In the genomic region with DNA sequence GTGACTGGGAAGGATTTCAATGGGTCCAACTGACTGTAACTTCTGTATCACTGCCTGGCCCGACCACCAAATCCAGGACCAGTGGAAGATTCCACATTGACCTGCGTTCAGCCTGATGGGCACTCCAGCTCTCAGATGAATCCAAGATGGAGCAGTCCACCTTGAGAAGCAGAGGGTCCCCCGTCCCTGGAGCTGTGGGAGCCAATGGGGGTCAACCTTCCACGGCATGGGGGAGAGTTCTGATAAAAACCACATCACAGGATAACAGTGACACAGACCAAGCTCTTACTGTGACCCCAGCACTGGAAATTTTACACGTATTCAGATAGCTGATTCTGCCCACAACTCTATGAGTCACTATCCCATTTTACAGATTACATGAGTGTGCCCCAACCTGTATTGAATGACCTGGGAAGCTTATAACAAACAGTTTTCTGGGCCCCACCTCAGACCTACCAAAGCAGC, we compare ENCODE assay signal across 13 cellular contexts. TPM values are rescaled to one million over a fixed set of nuclear protein-coding genes. Genes with fewer than 3 reads are reported as not detected.
DNase-seq lines count a peak whose midpoint lies in the region; ATAC-seq, FAIRE-seq and TF ChIP-seq lines count a peak whose summit lies in the region.
"Had no signal": no experiment of that assay in that cellular context is flagged by ENCODE, and none has a peak within 500 bp of the region (broad histone marks: within the 10 kb centered on the region; RNA-seq: fewer than 3 reads in every experiment).

No MANE protein-coding gene starts in this region.

- no peak overlapping the region for H3K4me3 Mint-ChIP-seq in activated CD4-positive, alpha-beta T cell treated with anti-CD3 and anti-CD28 coated beads for 36 hours
- peak overlapping the region; percentile 17 for H3K4me3 Mint-ChIP-seq in activated naive CD8-positive, alpha-beta T cell treated with anti-CD3 and anti-CD28 coated beads, Interleukin-2, amount 50 U/mL, for 24 hours
- no peak overlapping the region for H3K4me3 Mint-ChIP-seq in CD4-positive, alpha-beta T cell
- H3K4me3 Mint-ChIP-seq: natural killer cell, T-cell had no signal

- WGBS in HepG2 (ENCODE audit: low lambda C conversion rate) = 100% methylated on average over 3 of the region's 5 CpGs
- whole genome bisulfite sequencing in suprapubic skin = 77% methylated on average over 5 of the region's 5 CpGs

- H3K27me3 ChIP-seq in HepG2 (ENCODE audit: control insufficient read depth in 1 of 2, insufficient read depth in 2 of 2, low read length in 2 of 2) (no peaks in the 10 kb centered on the region), suprapubic skin (no peaks in the 10 kb centered on the region)
- no peaks in the 10 kb centered on the region for H3K27me3 ChIP-seq in CD4-positive, alpha-beta T cell (ENCODE audit: control insufficient read depth, insufficient read depth, low read length)

- H3K4me1 Mint-ChIP-seq in activated CD4-positive, alpha-beta T cell treated with anti-CD3 and anti-CD28 coated beads for 36 hours = peaks cover 14% of the 10 kb centered on the region
- H3K4me1 Mint-ChIP-seq in activated naive CD8-positive, alpha-beta T cell treated with anti-CD3 and anti-CD28 coated beads, Interleukin-2, amount 50 U/mL, for 24 hours = peaks cover 23% of the 10 kb centered on the region
- H3K4me1 Mint-ChIP-seq in CD4-positive, alpha-beta T cell (ENCODE audit: low read depth) = no peaks in the 10 kb centered on the region
- H3K4me1 Mint-ChIP-seq: T-cell had no signal

- peak; percentile 44 for DNase-seq in activated CD4-positive, alpha-beta T cell treated with anti-CD3 and anti-CD28 coated beads for 36 hours
- DNase-seq in activated CD4-positive, alpha-beta T cell treated with anti-CD3 and anti-CD28 coated beads for 4 hours = no peak
- DNase-seq in activated naive CD8-positive, alpha-beta T cell treated with anti-CD3 and anti-CD28 coated beads, Interleukin-2, amount 50 U/mL, for 24 hours = peak; percentile 45
- no peak for DNase-seq in HepG2 (ENCODE audit: low spot score)
- peak; percentile 44 to 69 for DNase-seq in suprapubic skin (ENCODE audit: low spot score in 2 of 2)
- DNase-seq in NCI-H510A (lab: John Stamatoyannopoulos, UW) = no peak
- DNase-seq in CD4-positive, alpha-beta T cell = no peak
- no peak for DNase-seq in NCI-H82 treated with DMSO at 0.1 percent for 48 hours (lab: John Stamatoyannopoulos, UW; ENCODE audit: unreplicated experiment)
- DNase-seq: activated gamma-delta T cell treated with Interleukin-2 at 50 U/mL for 16 hours, natural killer cell, T-cell had no signal

- no peak for FAIRE-seq in HepG2 (lab: Jason Lieb, UNC)
- FAIRE-seq: A204.1 had no signal

- no peaks in the 10 kb centered on the region for H3K79me2 ChIP-seq in HepG2 (ENCODE audit: insufficient read depth, low read length)

- in situ Hi-C loops in HepG2 (cut with HindIII; ENCODE audit: extremely low pct_ligation_motif_present, low pct_unique_long_range_greater_than_20kb) = no loop called here

- TF ChIP-seq RAD21 in HepG2 (CRISPR knock-in tag; IDR thresholded peaks at IDR 0.05) = no peak

- no peak overlapping the region for H3K4me2 ChIP-seq in HepG2 (ENCODE audit: low read depth, low read length)
- H3K4me2 ChIP-seq: KMS-11 had no signal

- peaks cover 56% of the 10 kb centered on the region for H3K4me1 ChIP-seq in HepG2 (ENCODE audit: insufficient read depth, low read length)
- H3K4me1 ChIP-seq in suprapubic skin = peaks cover 73% of the 10 kb centered on the region

- no peak for TF ChIP-seq CTCF in HepG2 (CRISPR knock-in tag; IDR thresholded peaks at IDR 0.05)
- no peak for TF ChIP-seq CTCF in suprapubic skin (IDR thresholded peaks at IDR 0.05)
- TF ChIP-seq CTCF in CD4-positive, alpha-beta T cell (IDR thresholded peaks at IDR 0.05) = no peak

- POLR2A ChIA-PET in activated CD4-positive, alpha-beta T cell treated with anti-CD3 and anti-CD28 coated beads for 36 hours (lab: Charles Lee) = interaction anchor here (0.9 to 1.2 kb wide), 2 partner anchors 9 to 11 kb away, joined by 3 read pairs; no protein-coding TSS in a partner anchor
- POLR2A ChIA-PET in HepG2 (lab: Yijun Ruan, JAX) = interaction anchor here (0.8 kb wide), 1 partner anchor 54 kb away, joined by 3 read pairs; no protein-coding TSS in a partner anchor
- POLR2A ChIA-PET in CD4-positive, alpha-beta T cell (lab: Charles Lee) = no interaction called here

- no peak overlapping the region for H2AFZ ChIP-seq in HepG2 (ENCODE audit: low read length)

- H3K9me3 ChIP-seq in HepG2 (ENCODE audit: low read length) = no peaks in the 10 kb centered on the region
- H3K9me3 ChIP-seq in suprapubic skin = no peaks in the 10 kb centered on the region
- no peaks in the 10 kb centered on the region for H3K9me3 ChIP-seq in CD4-positive, alpha-beta T cell (ENCODE audit: control insufficient read depth, low read length)

- TF ChIP-seq POLR2A in HepG2 (IDR thresholded peaks at IDR 0.05; ENCODE audit: insufficient read depth in 1 of 2, low read depth in 2 of 2, low read length in 2 of 2) = no peak
- TF ChIP-seq POLR2A in suprapubic skin (IDR thresholded peaks at IDR 0.05) = no peak

- H3K27ac ChIP-seq in HepG2 (ENCODE audit: extremely low read length, insufficient read depth, low read length) (no peak overlapping the region), suprapubic skin (peak overlapping the region; percentile 84)
- no peak overlapping the region for H3K27ac ChIP-seq in CD4-positive, alpha-beta T cell (ENCODE audit: low read depth, low read length)
- H3K27ac ChIP-seq: KMS-11 had no signal

- H3K27ac Mint-ChIP-seq in activated CD4-positive, alpha-beta T cell treated with anti-CD3 and anti-CD28 coated beads for 36 hours = no peak overlapping the region
- H3K27ac Mint-ChIP-seq in activated naive CD8-positive, alpha-beta T cell treated with anti-CD3 and anti-CD28 coated beads, Interleukin-2, amount 50 U/mL, for 24 hours = peak overlapping the region; percentile 86
- H3K27ac Mint-ChIP-seq in CD4-positive, alpha-beta T cell = no peak overlapping the region
- H3K27ac Mint-ChIP-seq: natural killer cell, T-cell had no signal

- no peaks in the 10 kb centered on the region for H4K20me1 ChIP-seq in HepG2 (ENCODE audit: insufficient read depth, low read length)

- no peak for TF ChIP-seq EP300 in HepG2 (IDR thresholded peaks at IDR 0.05; ENCODE audit: low read depth in 2 of 2, low read length in 2 of 2)
- no peak for TF ChIP-seq EP300 in HepG2 (CRISPR knock-in tag; IDR thresholded peaks at IDR 0.05; ENCODE audit: borderline replicate concordance)
- TF ChIP-seq EP300 in suprapubic skin (IDR thresholded peaks at IDR 0.05) = no peak

- no peaks in the 10 kb centered on the region for H3K27me3 Mint-ChIP-seq in activated CD4-positive, alpha-beta T cell treated with anti-CD3 and anti-CD28 coated beads for 36 hours
- peaks cover 8% of the 10 kb centered on the region for H3K27me3 Mint-ChIP-seq in activated naive CD8-positive, alpha-beta T cell treated with anti-CD3 and anti-CD28 coated beads, Interleukin-2, amount 50 U/mL, for 24 hours
- no peaks in the 10 kb centered on the region for H3K27me3 Mint-ChIP-seq in CD4-positive, alpha-beta T cell
- H3K27me3 Mint-ChIP-seq: T-cell had no signal

- no peaks in the 10 kb centered on the region for H3K36me3 Mint-ChIP-seq in activated CD4-positive, alpha-beta T cell treated with anti-CD3 and anti-CD28 coated beads for 36 hours (ENCODE audit: low read depth)
- no peaks in the 10 kb centered on the region for H3K36me3 Mint-ChIP-seq in activated naive CD8-positive, alpha-beta T cell treated with anti-CD3 and anti-CD28 coated beads, Interleukin-2, amount 50 U/mL, for 24 hours (ENCODE audit: low read depth)
- H3K36me3 Mint-ChIP-seq in CD4-positive, alpha-beta T cell (ENCODE audit: low read depth) = no peaks in the 10 kb centered on the region
- H3K36me3 Mint-ChIP-seq: natural killer cell, T-cell had no signal

- H3K9me3 Mint-ChIP-seq in activated CD4-positive, alpha-beta T cell treated with anti-CD3 and anti-CD28 coated beads for 36 hours (ENCODE audit: low read depth) = no peaks in the 10 kb centered on the region
- H3K9me3 Mint-ChIP-seq in activated naive CD8-positive, alpha-beta T cell treated with anti-CD3 and anti-CD28 coated beads, Interleukin-2, amount 50 U/mL, for 24 hours = no peaks in the 10 kb centered on the region
- H3K9me3 Mint-ChIP-seq in CD4-positive, alpha-beta T cell = no peaks in the 10 kb centered on the region
- H3K9me3 Mint-ChIP-seq: natural killer cell, T-cell had no signal

- intact Hi-C loops in activated CD4-positive, alpha-beta T cell treated with anti-CD3 and anti-CD28 coated beads for 36 hours (cut with DNase I, micrococcal nuclease) = no loop called here
- intact Hi-C loops in HepG2 (cut with micrococcal nuclease; ENCODE audit: unreplicated experiment) = loop anchor here (5.0 kb wide), 1 partner anchor 33 kb away; no protein-coding TSS in a partner anchor
- intact Hi-C loops in CD4-positive, alpha-beta T cell (cut with DNase I, micrococcal nuclease) = no loop called here

- no peak overlapping the region for H3K9ac ChIP-seq in HepG2 (ENCODE audit: insufficient read depth, low read depth, low read length)
- H3K9ac ChIP-seq: KMS-11 had no signal

- BruUV-seq in HepG2 (replicated peaks; lab: Mats Ljungman, UMichigan) = no TSS peak

- peak; percentile 94 for ATAC-seq in activated CD4-positive, alpha-beta T cell treated with anti-CD3 and anti-CD28 coated beads for 36 hours
- peak; percentile 98 for ATAC-seq in activated naive CD8-positive, alpha-beta T cell treated with anti-CD3 and anti-CD28 coated beads, Interleukin-2, amount 50 U/mL, for 24 hours
- no peak for ATAC-seq in HepG2
- ATAC-seq in CD4-positive, alpha-beta T cell (ENCODE audit: poor library complexity) = no peak
- ATAC-seq: natural killer cell, T-cell had no signal

- CTCF ChIA-PET in activated CD4-positive, alpha-beta T cell treated with anti-CD3 and anti-CD28 coated beads for 36 hours (lab: Charles Lee) = interaction anchor here (0.7 to 1.3 kb wide), 4 partner anchors 10 to 103 kb away, joined by 3 read pairs; no protein-coding TSS in a partner anchor
- CTCF ChIA-PET in HepG2 (lab: Yijun Ruan, JAX; ENCODE audit: low intra/inter-chr PET ratio, low total read pairs) = no interaction called here
- CTCF ChIA-PET in CD4-positive, alpha-beta T cell (lab: Charles Lee) = no interaction called here

- H3K36me3 ChIP-seq in HepG2 (replicated peaks in 1 of 2; ENCODE audit: control insufficient read depth in 1 of 2, insufficient read depth in 2 of 2, low read length in 2 of 2) (no peaks in the 10 kb centered on the region; a peak in 2 of 5 replicates), suprapubic skin (peaks cover 22% of the 10 kb centered on the region)

- H3K4me3 ChIP-seq in HepG2 (replicated peaks in 1 of 3; ENCODE audit: insufficient read depth in 1 of 3, low read depth in 2 of 3, low read length in 3 of 3) = no peak overlapping the region
- H3K4me3 ChIP-seq in suprapubic skin = no peak overlapping the region

RNA-seq across cellular contexts. Expression of a gene that starts 11.2 kb away (rescaled TPM):
- under 1 TPM; 0.53 to 0.75 TPM for total RNA-seq in activated CD4-positive, alpha-beta T cell treated with anti-CD3 and anti-CD28 coated beads for 36 hours
- total RNA-seq in HepG2 (2016; rRNA removed; fragmentation: Illumina TruSeq; extraction: Trizol) = 3.1 and 3.9 TPM in 2 replicates
- total RNA-seq in HepG2 (2016; cell fraction: cytosol; rRNA removed; fragmentation: Illumina TruSeq; extraction: Trizol; ENCODE audit: low read depth) = 0.62 and 0.81 TPM in 2 replicates
- total RNA-seq in HepG2 (2016; cell fraction: insoluble cytoplasmic fraction; rRNA removed; fragmentation: Illumina TruSeq; extraction: Trizol) = 3.5 and 3.6 TPM in 2 replicates
- total RNA-seq in HepG2 (2016; cell fraction: membrane; rRNA removed; fragmentation: Illumina TruSeq; extraction: Trizol) = 3.7 and 4.0 TPM in 2 replicates
- total RNA-seq in HepG2 (2016; cell fraction: nucleus; rRNA removed; fragmentation: Illumina TruSeq; extraction: Trizol) = 2.4 and 2.5 TPM in 2 replicates
- 7.7 and 7.9 TPM in 2 replicates for polyA plus RNA-seq in HepG2 (2011; rRNA removed)
- 6.1 and 7.9 TPM in 2 replicates for polyA plus RNA-seq in HepG2 (2011; cell fraction: cytosol; rRNA removed)
- polyA plus RNA-seq in HepG2 (2011; cell fraction: nucleus; rRNA removed) = 5.9 and 9.2 TPM in 2 replicates
- polyA plus RNA-seq in HepG2 (2012) = 3.8 and 4.0 TPM in 2 replicates
- polyA plus RNA-seq in HepG2 (2016; cell fraction: cytosol; fragmentation: Illumina TruSeq; extraction: Trizol; ENCODE audit: low read depth) = 0.43 and 0.45 TPM in 2 replicates
- 5.1 and 5.5 TPM in 2 replicates for polyA plus RNA-seq in HepG2 (2016; cell fraction: insoluble cytoplasmic fraction; fragmentation: Illumina TruSeq; extraction: Trizol; ENCODE audit: low read depth)
- polyA plus RNA-seq in HepG2 (2016; cell fraction: membrane; fragmentation: Illumina TruSeq; extraction: Trizol; ENCODE audit: low read depth) = 2.8 and 3.1 TPM in 2 replicates
- polyA plus RNA-seq in HepG2 (2016; cell fraction: nucleus; fragmentation: Illumina TruSeq; extraction: Trizol; ENCODE audit: insufficient read depth, low read depth) = 4.3 and 4.9 TPM in 2 replicates
- polyA minus RNA-seq in HepG2 (2011; rRNA and poly(A)+ RNA removed; ENCODE audit: low replicate concordance) = 4.8 and 18.6 TPM in 2 replicates
- 7.8 and 8.3 TPM in 2 replicates for polyA minus RNA-seq in HepG2 (2011; cell fraction: cytosol; rRNA and poly(A)+ RNA removed)
- polyA minus RNA-seq in HepG2 (2011; cell fraction: nucleus; rRNA and poly(A)+ RNA removed) = 3.5 and 3.6 TPM in 2 replicates
- 10 to 100 TPM in 2 of 4 donors, 1 to 10 TPM in 2; 8.9 to 17.3 (median 12.8) TPM for total RNA-seq in suprapubic skin
- total RNA-seq in CD4-positive, alpha-beta T cell = under 1 TPM; 0.67 to 0.85 TPM

Comparison
In these comparisons a context has a peak if more than half of its experiments do, and no peak if none do; other contexts are left out.
1. DNase-seq: peak in activated CD4-positive, alpha-beta T cell treated with anti-CD3 and anti-CD28 coated beads for 36 hours (single experiment), activated naive CD8-positive, alpha-beta T cell treated with anti-CD3 and anti-CD28 coated beads, Interleukin-2, amount 50 U/mL, for 24 hours (single experiment) and suprapubic skin (2 of 2); none in activated CD4-positive, alpha-beta T cell treated with anti-CD3 and anti-CD28 coated beads for 4 hours (0 of 2), HepG2 (single experiment), NCI-H510A (single experiment), CD4-positive, alpha-beta T cell (0 of 10) and NCI-H82 treated with DMSO at 0.1 percent for 48 hours (single experiment).
2. ATAC-seq: peak in activated CD4-positive, alpha-beta T cell treated with anti-CD3 and anti-CD28 coated beads for 36 hours (single experiment) and activated naive CD8-positive, alpha-beta T cell treated with anti-CD3 and anti-CD28 coated beads, Interleukin-2, amount 50 U/mL, for 24 hours (single experiment); none in HepG2 (single experiment) and CD4-positive, alpha-beta T cell (single experiment).